In genomic region chr7:129423700-129424410, GRCh38 we compare ENCODE assay signal across 22 cellular contexts. TPM values are rescaled to one million over a fixed set of nuclear protein-coding genes. Genes with fewer than 3 reads are reported as not detected.
DNase-seq lines count a peak whose midpoint lies in the region; ATAC-seq, FAIRE-seq and TF ChIP-seq lines count a peak whose summit lies in the region.
"Had no signal": no experiment of that assay in that cellular context is flagged by ENCODE, and none has a peak within 500 bp of the region (broad histone marks: within the 10 kb centered on the region; RNA-seq: fewer than 3 reads in every experiment).

No MANE protein-coding gene starts in this region.

- ATAC-seq in HepG2: no peak
- ATAC-seq in right lobe of liver: no peak
- no peak for ATAC-seq in HG03135 (IDR thresholded peaks at IDR 0.05; ENCODE audit: unreplicated experiment)
- ATAC-seq: heart left ventricle; stimulated activated naive CD8-positive, alpha-beta T cell treated with anti-CD3 and anti-CD28 coated beads, Interleukin-15, amount 100 ng/mL, for 72 hours; upper lobe of right lung had no signal

- no peaks in the 10 kb centered on the region for H3K27me3 ChIP-seq in HepG2 (ENCODE audit: control insufficient read depth in 1 of 2, insufficient read depth in 2 of 2, low read length in 2 of 2)
- no peaks in the 10 kb centered on the region for H3K27me3 ChIP-seq in right lobe of liver
- H3K27me3 ChIP-seq in PC-9 (ENCODE audit: insufficient read depth, low read depth): no peaks in the 10 kb centered on the region
- H3K27me3 ChIP-seq: heart left ventricle, upper lobe of right lung had no signal

- CTCF ChIA-PET in HepG2 (lab: Yijun Ruan, JAX; ENCODE audit: low intra/inter-chr PET ratio, low total read pairs) (no interaction called here), PC-9 (lab: Charles Lee) (interaction anchor here (0.6 to 0.7 kb wide), 2 partner anchors 10 to 996 kb away, joined by 3 read pairs; partner anchors contain the start of gene STRIP2)

- TF ChIP-seq POLR2A in HepG2 (IDR thresholded peaks at IDR 0.05; ENCODE audit: insufficient read depth in 1 of 2, low read depth in 2 of 2, low read length in 2 of 2) (no peak), right lobe of liver (IDR thresholded peaks at IDR 0.05) (no peak)

- no peak overlapping the region for H3K4me3 ChIP-seq in HepG2 (replicated peaks in 1 of 3; ENCODE audit: insufficient read depth in 1 of 3, low read depth in 2 of 3, low read length in 3 of 3)
- H3K4me3 ChIP-seq in right lobe of liver: no peak overlapping the region
- H3K4me3 ChIP-seq in PC-9: no peak overlapping the region
- no peak overlapping the region for H3K4me3 ChIP-seq in choroid plexus epithelial cell (ENCODE audit: low read depth, low read length)
- H3K4me3 ChIP-seq: heart left ventricle, upper lobe of right lung had no signal

- H3K9me3 ChIP-seq in HepG2 (ENCODE audit: low read length) (no peaks in the 10 kb centered on the region), right lobe of liver (no peaks in the 10 kb centered on the region), PC-9 (ENCODE audit: insufficient read depth, low read depth) (no peaks in the 10 kb centered on the region)
- H3K9me3 ChIP-seq: heart left ventricle, upper lobe of right lung had no signal

- TF ChIP-seq CTCF in HepG2 (CRISPR knock-in tag; IDR thresholded peaks at IDR 0.05) (no peak), right lobe of liver (IDR thresholded peaks at IDR 0.05) (no peak), PC-9 (conservative IDR thresholded peaks at IDR 0.05) (no peak), choroid plexus epithelial cell (conservative IDR thresholded peaks at IDR 0.05; ENCODE audit: low read depth, low read length) (no peak), GM13977 (IDR thresholded peaks at IDR 0.05; ENCODE audit: extremely low read depth, insufficient read depth, missing control alignments) (no peak)

- H3K79me2 ChIP-seq in HepG2 (ENCODE audit: insufficient read depth, low read length) (no peaks in the 10 kb centered on the region), PC-9 (ENCODE audit: low read depth) (no peaks in the 10 kb centered on the region)

- H4K20me1 ChIP-seq in HepG2 (ENCODE audit: insufficient read depth, low read length) (no peaks in the 10 kb centered on the region), PC-9 (ENCODE audit: insufficient read depth) (no peaks in the 10 kb centered on the region)

- DNase-seq in HepG2 (ENCODE audit: low spot score) (peak; percentile 12), right lobe of liver (no peak), PC-9 (peak; percentile 17 to 81), choroid plexus epithelial cell (ENCODE audit: low read depth) (peak; percentile 80), H4 (ENCODE audit: low spot score) (no peak), GM13977 (ENCODE audit: low spot score) (no peak)
- DNase-seq in activated CD4-positive, alpha-beta T cell treated with anti-CD3 and anti-CD28 coated beads for 4 hours: no peak
- DNase-seq: activated CD4-positive, CD25-positive, alpha-beta regulatory T cell treated with anti-CD3 and anti-CD28 coated beads, Interleukin-2, amount 50 U/mL, for 72 hours; activated gamma-delta T cell treated with Interleukin-2 at 50 U/mL for 16 hours; anterior cingulate cortex; CD4-positive, CD25-positive, alpha-beta regulatory T cell; cortex of kidney; heart left ventricle; midbrain; NCI-H187; NCI-H774; stimulated activated naive CD8-positive, alpha-beta T cell treated with anti-CD3 and anti-CD28 coated beads, Interleukin-15, amount 100 ng/mL, for 72 hours; upper lobe of right lung had no signal

- H2AFZ ChIP-seq in HepG2 (ENCODE audit: low read length): no peak overlapping the region
- no peak overlapping the region for H2AFZ ChIP-seq in PC-9

- no peak for TF ChIP-seq RAD21 in HepG2 (CRISPR knock-in tag; IDR thresholded peaks at IDR 0.05)

- TF ChIP-seq EP300 in HepG2 (IDR thresholded peaks at IDR 0.05; ENCODE audit: low read depth in 2 of 2, low read length in 2 of 2) (no peak), HepG2 (CRISPR knock-in tag; IDR thresholded peaks at IDR 0.05; ENCODE audit: borderline replicate concordance) (no peak)

- intact Hi-C loops in HepG2 (cut with micrococcal nuclease; ENCODE audit: unreplicated experiment): no loop called here
- intact Hi-C loops in right lobe of liver (cut with DNase I): no loop called here
- intact Hi-C loops in PC-9 (cut with micrococcal nuclease; ENCODE audit: unreplicated experiment): no loop called here

- POLR2A ChIA-PET in HepG2 (lab: Yijun Ruan, JAX): interaction anchor here (1.6 kb wide), 1 partner anchor 10 kb away, joined by 4 read pairs; the partner anchor contains the start of gene STRIP2
- POLR2A ChIA-PET in PC-9 (lab: Charles Lee; ENCODE audit: unreplicated experiment): interaction anchor here (0.7 kb wide), 1 partner anchor 32 kb away, joined by 3 read pairs; no protein-coding TSS in a partner anchor

- no peaks in the 10 kb centered on the region for H3K4me1 ChIP-seq in HepG2 (ENCODE audit: insufficient read depth, low read length)
- H3K4me1 ChIP-seq in right lobe of liver: no peaks in the 10 kb centered on the region
- peaks cover 18% of the 10 kb centered on the region for H3K4me1 ChIP-seq in PC-9 (replicated peaks; ENCODE audit: insufficient read depth)
- H3K4me1 ChIP-seq: upper lobe of right lung had no signal

- in situ Hi-C loops in HepG2 (cut with HindIII; ENCODE audit: extremely low pct_ligation_motif_present, low pct_unique_long_range_greater_than_20kb) (no loop called here), GM13977 (cut with MboI; ENCODE audit: low pct_unique_long_range_greater_than_20kb, low sequenced_read_pairs, unreplicated experiment) (no loop called here)

- no peaks in the 10 kb centered on the region for H3K9me2 ChIP-seq in PC-9 (ENCODE audit: insufficient read depth)

- no TSS peak for BruUV-seq in HepG2 (replicated peaks; lab: Mats Ljungman, UMichigan)
- no TSS peak for BruUV-seq in PC-9 (replicated peaks; lab: Mats Ljungman, UMichigan)

- H3K27ac ChIP-seq in HepG2 (ENCODE audit: extremely low read length, insufficient read depth, low read length) (no peak overlapping the region), right lobe of liver (no peak overlapping the region), PC-9 (peak overlapping the region; percentile 17; the same call in 1 of the 2 replicates)
- H3K27ac ChIP-seq: heart left ventricle, upper lobe of right lung had no signal

- 0 out of 5 replicates have a peak, but pooled peaks cover 3 to 4% of the 10 kb centered on the region in 2 experiments for H3K36me3 ChIP-seq in HepG2 (replicated peaks in 1 of 2; ENCODE audit: control insufficient read depth in 1 of 2, insufficient read depth in 2 of 2, low read length in 2 of 2)
- no peaks in the 10 kb centered on the region for H3K36me3 ChIP-seq in right lobe of liver
- 0 out of 2 replicates have a peak, but pooled peaks cover 10% of the 10 kb centered on the region for H3K36me3 ChIP-seq in PC-9 (ENCODE audit: low read depth)

- H3K4me2 ChIP-seq in HepG2 (ENCODE audit: low read depth, low read length) (no peak overlapping the region), PC-9 (peak overlapping the region; percentile 14)

- FAIRE-seq in HepG2 (lab: Jason Lieb, UNC): no peak
- FAIRE-seq: G401.6, GM12891, H54 had no signal

- H3F3A ChIP-seq in PC-9 (ENCODE audit: insufficient read depth, low read depth): peaks cover 18% of the 10 kb centered on the region; the same call in 1 of the 2 replicates

- no peak overlapping the region for H3K9ac ChIP-seq in HepG2 (ENCODE audit: insufficient read depth, low read depth, low read length)

- 98% methylated on average over 2 of the region's 2 CpGs for WGBS in HepG2 (ENCODE audit: low lambda C conversion rate)
- WGBS in right lobe of liver (ENCODE audit: insufficient coverage, low coverage, low lambda C conversion rate, missing lambda C conversion rate): 94% methylated on average over 2 of the region's 2 CpGs

TF ChIP-seq in HepG2, 621 proteins besides CTCF, POLR2A, EP300 and RAD21 (continues in another document):
- TF ChIP-seq RBAK (CRISPR knock-in tag; IDR thresholded peaks at IDR 0.05): no peak
- TF ChIP-seq ZNF550 (CRISPR knock-in tag; IDR thresholded peaks at IDR 0.05; ENCODE audit: borderline replicate concordance): no peak
- no peak for TF ChIP-seq ZNF350 (CRISPR knock-in tag; IDR thresholded peaks at IDR 0.05; ENCODE audit: borderline replicate concordance, low read depth)

RNA-seq across cellular contexts. Expression of gene STRIP2, which starts 10.4 kb away (rescaled TPM):
- total RNA-seq in HepG2 (2016; rRNA removed; fragmentation: Illumina TruSeq; extraction: Trizol): 3.8 and 8.2 TPM in 2 replicates
- 0.71 and 0.97 TPM in 2 replicates for total RNA-seq in HepG2 (2016; cell fraction: cytosol; rRNA removed; fragmentation: Illumina TruSeq; extraction: Trizol; ENCODE audit: low read depth)
- 3.5 and 7.5 TPM in 2 replicates for total RNA-seq in HepG2 (2016; cell fraction: insoluble cytoplasmic fraction; rRNA removed; fragmentation: Illumina TruSeq; extraction: Trizol)
- total RNA-seq in HepG2 (2016; cell fraction: membrane; rRNA removed; fragmentation: Illumina TruSeq; extraction: Trizol): 1.2 and 1.4 TPM in 2 replicates
- total RNA-seq in HepG2 (2016; cell fraction: nucleus; rRNA removed; fragmentation: Illumina TruSeq; extraction: Trizol): 14.1 and 16.6 TPM in 2 replicates
- 3.6 and 3.9 TPM in 2 replicates for polyA plus RNA-seq in HepG2 (2011; rRNA removed)
- polyA plus RNA-seq in HepG2 (2011; cell fraction: cytosol; rRNA removed): 0.67 and 0.81 TPM in 2 replicates
- polyA plus RNA-seq in HepG2 (2011; cell fraction: nucleus; rRNA removed): 11.8 and 16.8 TPM in 2 replicates
- polyA plus RNA-seq in HepG2 (2012): 1.4 and 2.1 TPM in 2 replicates
- polyA plus RNA-seq in HepG2 (2016; cell fraction: cytosol; fragmentation: Illumina TruSeq; extraction: Trizol; ENCODE audit: low read depth): 0.27 and 0.29 TPM in 2 replicates
- polyA plus RNA-seq in HepG2 (2016; cell fraction: insoluble cytoplasmic fraction; fragmentation: Illumina TruSeq; extraction: Trizol; ENCODE audit: low read depth): 2.0 and 2.9 TPM in 2 replicates
- 0.64 and 0.73 TPM in 2 replicates for polyA plus RNA-seq in HepG2 (2016; cell fraction: membrane; fragmentation: Illumina TruSeq; extraction: Trizol; ENCODE audit: low read depth)
- 29.1 and 31.2 TPM in 2 replicates for polyA plus RNA-seq in HepG2 (2016; cell fraction: nucleus; fragmentation: Illumina TruSeq; extraction: Trizol; ENCODE audit: insufficient read depth, low read depth)
- polyA minus RNA-seq in HepG2 (2011; rRNA and poly(A)+ RNA removed; ENCODE audit: low replicate concordance): 2.4 and 13.2 TPM in 2 replicates
- polyA minus RNA-seq in HepG2 (2011; cell fraction: cytosol; rRNA and poly(A)+ RNA removed): 0.97 and 1.2 TPM in 2 replicates
- 5.3 and 5.7 TPM in 2 replicates for polyA minus RNA-seq in HepG2 (2011; cell fraction: nucleus; rRNA and poly(A)+ RNA removed)
- under 1 TPM; 0.24 to 0.86 (median 0.42) TPM for total RNA-seq in right lobe of liver
- total RNA-seq in PC-9 (2021): 6.4 and 9.5 TPM in 2 replicates
- 2.2 and 3.7 TPM in 2 replicates for total RNA-seq in H4 (2014; rRNA removed; shearing (Covaris generic))

Comparison
In these comparisons a context has a peak if more than half of its experiments do, and no peak if none do; other contexts are left out.
1. DNase-seq: peak in HepG2 (single experiment), PC-9 (2 of 2) and choroid plexus epithelial cell (single experiment); none in right lobe of liver (0 of 3), H4 (single experiment), GM13977 (single experiment) and activated CD4-positive, alpha-beta T cell treated with anti-CD3 and anti-CD28 coated beads for 4 hours (0 of 2).